ENCODE assay signal across 8 cellular contexts in the genomic region with DNA sequence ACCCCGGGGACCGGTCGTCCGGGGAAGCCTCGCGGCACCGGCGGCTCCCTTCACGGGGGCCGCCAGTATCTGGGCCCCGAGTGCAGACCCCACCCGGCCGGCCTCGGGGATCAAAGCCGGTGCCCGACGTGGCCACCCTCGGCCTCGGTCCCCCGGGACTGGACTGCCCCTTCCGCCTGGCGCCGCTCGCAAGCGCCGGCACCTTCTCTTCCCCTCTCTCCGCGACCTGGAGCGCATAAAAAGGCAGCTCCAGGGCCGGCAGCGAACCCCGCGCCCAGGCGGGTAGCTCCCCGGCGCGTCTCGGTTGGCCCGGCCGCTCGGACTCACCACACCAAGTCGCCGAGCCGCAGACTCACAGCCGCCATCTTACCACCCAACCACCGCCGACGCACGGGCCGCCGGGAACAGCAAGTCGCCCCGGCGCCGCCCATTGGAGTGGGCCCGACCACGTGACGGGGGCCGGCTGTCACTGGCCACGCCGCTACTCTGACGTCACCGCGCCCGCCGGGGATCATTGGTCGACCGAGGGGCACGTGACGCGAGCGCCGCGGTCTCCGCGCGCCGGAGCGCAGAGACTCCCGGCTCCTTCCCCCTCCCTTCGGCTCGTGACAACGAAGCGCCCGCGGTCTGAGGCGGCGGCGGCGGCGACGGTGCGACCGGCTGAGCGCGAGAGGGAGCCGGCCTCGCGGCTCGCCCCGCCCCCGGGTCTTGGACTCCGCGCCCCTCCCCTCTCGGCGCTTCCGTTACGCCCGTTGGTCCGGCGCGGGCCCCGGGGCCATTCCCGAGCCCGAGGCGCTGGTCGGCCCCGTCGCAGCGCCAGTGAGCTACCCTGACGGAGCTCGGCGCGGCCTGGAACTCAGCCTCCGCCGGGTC. TPM values are rescaled to one million over a fixed set of nuclear protein-coding genes. Genes with fewer than 3 reads are reported as not detected.
A peak's percentile ranks its signal among the peaks of the same experiment; 100 is the strongest.
DNase-seq lines count a peak whose midpoint lies in the region; TF ChIP-seq lines count a peak whose summit lies in the region.

A gene (minus strand): TSS at position 388 of the 873 bp plus-strand sequence. CDS start 23 bp downstream, at position 365.
A gene with protein sequence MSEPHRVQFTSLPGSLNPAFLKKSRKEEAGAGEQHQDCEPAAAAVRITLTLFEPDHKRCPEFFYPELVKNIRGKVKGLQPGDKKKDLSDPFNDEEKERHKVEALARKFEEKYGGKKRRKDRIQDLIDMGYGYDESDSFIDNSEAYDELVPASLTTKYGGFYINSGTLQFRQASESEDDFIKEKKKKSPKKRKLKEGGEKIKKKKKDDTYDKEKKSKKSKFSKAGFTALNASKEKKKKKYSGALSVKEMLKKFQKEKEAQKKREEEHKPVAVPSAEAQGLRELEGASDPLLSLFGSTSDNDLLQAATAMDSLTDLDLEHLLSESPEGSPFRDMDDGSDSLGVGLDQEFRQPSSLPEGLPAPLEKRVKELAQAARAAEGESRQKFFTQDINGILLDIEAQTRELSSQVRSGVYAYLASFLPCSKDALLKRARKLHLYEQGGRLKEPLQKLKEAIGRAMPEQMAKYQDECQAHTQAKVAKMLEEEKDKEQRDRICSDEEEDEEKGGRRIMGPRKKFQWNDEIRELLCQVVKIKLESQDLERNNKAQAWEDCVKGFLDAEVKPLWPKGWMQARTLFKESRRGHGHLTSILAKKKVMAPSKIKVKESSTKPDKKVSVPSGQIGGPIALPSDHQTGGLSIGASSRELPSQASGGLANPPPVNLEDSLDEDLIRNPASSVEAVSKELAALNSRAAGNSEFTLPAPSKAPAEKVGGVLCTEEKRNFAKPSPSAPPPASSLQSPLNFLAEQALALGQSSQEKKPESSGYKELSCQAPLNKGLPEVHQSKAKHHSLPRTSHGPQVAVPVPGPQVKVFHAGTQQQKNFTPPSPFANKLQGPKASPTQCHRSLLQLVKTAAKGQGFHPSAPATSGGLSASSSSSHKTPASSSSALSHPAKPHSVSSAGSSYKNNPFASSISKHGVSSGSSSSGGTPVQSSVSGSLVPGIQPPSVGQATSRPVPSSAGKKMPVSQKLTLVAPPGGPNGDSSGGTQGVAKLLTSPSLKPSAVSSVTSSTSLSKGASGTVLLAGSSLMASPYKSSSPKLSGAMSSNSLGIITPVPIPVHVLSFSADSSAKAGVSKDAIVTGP (N-terminal part only) (plus strand): TSS at position 581 of the 873 bp plus-strand sequence. CDS start 5,437 bp downstream, outside the sequence.

- H3K27ac ChIP-seq in MM.1S (ENCODE audit: low read length), result peak within 1 kb of the TSS; percentile 75
- H3K27ac ChIP-seq in stomach smooth muscle (ENCODE audit: low read length), result peak within 1 kb of the TSS; percentile 92

- peak within 1 kb of the TSS; percentile 98 for H3K4me3 ChIP-seq in HAP-1
- peak within 1 kb of the TSS; percentile 96 for H3K4me3 ChIP-seq in MM.1S (ENCODE audit: low read length)
- peak within 1 kb of the TSS; percentile 76 to 90 for H3K4me3 ChIP-seq in foreskin fibroblast (ENCODE audit: low read depth in 1 of 2, low read length in 2 of 2)
- peak within 1 kb of the TSS; percentile 87 to 96 for H3K4me3 ChIP-seq in stomach smooth muscle (ENCODE audit: low read length in 2 of 2)

- peak; percentile 96 to 100 for DNase-seq in HAP-1 (ENCODE audit: low spot score in 2 of 2)
- DNase-seq in MM.1S, result peak; percentile 98
- DNase-seq in SIG-M5 (lab: John Stamatoyannopoulos, UW), result peak; percentile 61
- DNase-seq in activated gamma-delta T cell treated with Interleukin-2 at 50 U/mL for 16 hours, result peak; percentile 99
- peak; percentile 98 to 100 for DNase-seq in foreskin fibroblast
- peak; percentile 100 for DNase-seq in neural crest cell (ENCODE audit: low read depth, low spot score)

- H3K4me1 ChIP-seq in ES-I3 (ENCODE audit: insufficient read depth, low read length), result peaks cover 11% of the 10 kb centered on the region
- peaks cover 23% of the 10 kb centered on the region for H3K4me1 ChIP-seq in HAP-1
- peaks cover 12% of the 10 kb centered on the region for H3K4me1 ChIP-seq in MM.1S (ENCODE audit: low read length)
- peaks cover 26% of the 10 kb centered on the region for H3K4me1 ChIP-seq in stomach smooth muscle (ENCODE audit: control insufficient read depth, insufficient read depth, low read length)

- in situ Hi-C loops in HAP-1 (cut with MboI; ENCODE audit: low sequenced_read_pairs), result no loop called here

- peaks cover 82% of the 10 kb centered on the region for H3K79me2 ChIP-seq in MM.1S (ENCODE audit: low read length)

- no peaks in the 10 kb centered on the region for H3K36me3 ChIP-seq in ES-I3 (ENCODE audit: insufficient read depth, low read length)
- peaks cover 33% of the 10 kb centered on the region for H3K36me3 ChIP-seq in HAP-1 (replicated peaks)
- peaks cover 5% of the 10 kb centered on the region; the same call in 1 of the 2 replicates for H3K36me3 ChIP-seq in MM.1S (replicated peaks; ENCODE audit: insufficient read depth, low read length)
- H3K36me3 ChIP-seq in stomach smooth muscle (ENCODE audit: control insufficient read depth in 2 of 2, insufficient read depth in 2 of 2, low read length in 2 of 2), result peaks cover 18% of the 10 kb centered on the region in 2 donors

- peaks cover 10% of the 10 kb centered on the region; the same call in 1 of the 2 replicates for H4K20me1 ChIP-seq in MM.1S (ENCODE audit: insufficient read depth, low read length)

- H3K9ac ChIP-seq in ES-I3 (ENCODE audit: low read depth, low read length), result peak within 1 kb of the TSS; percentile 97
- H3K9ac ChIP-seq in MM.1S (ENCODE audit: low read length), result peak within 1 kb of the TSS; percentile 97
- H3K9ac ChIP-seq in stomach smooth muscle (ENCODE audit: low read length in 2 of 2), result peak within 1 kb of the TSS; percentile 84 to 93

- peak within 1 kb of the TSS; percentile 81 for H2AFZ ChIP-seq in MM.1S (ENCODE audit: low read length)

- peaks cover 47% of the 10 kb centered on the region for H3K4me1 Mint-ChIP-seq in neural crest cell

- H3K9me3 Mint-ChIP-seq in neural crest cell, result no peaks in the 10 kb centered on the region

- no peaks in the 10 kb centered on the region for H3K27me3 ChIP-seq in HAP-1 (ENCODE audit: low read depth)
- no peaks in the 10 kb centered on the region for H3K27me3 ChIP-seq in MM.1S (replicated peaks; ENCODE audit: insufficient read depth, low read length)
- no peaks in the 10 kb centered on the region for H3K27me3 ChIP-seq in stomach smooth muscle (ENCODE audit: control insufficient read depth in 1 of 2, insufficient read depth in 2 of 2, low read length in 2 of 2)

- H3K27me3 Mint-ChIP-seq in neural crest cell (ENCODE audit: low read depth), result no peaks in the 10 kb centered on the region

- H3K27ac Mint-ChIP-seq in neural crest cell (ENCODE audit: unreplicated experiment), result peak within 1 kb of the TSS; percentile 89

- H3K4me2 ChIP-seq in MM.1S (ENCODE audit: low read depth, low read length), result peak within 1 kb of the TSS; percentile 92

- TF ChIP-seq CTCF in MM.1S (IDR thresholded peaks at IDR 0.05; ENCODE audit: low read length), result no peak
- TF ChIP-seq CTCF in foreskin fibroblast (IDR thresholded peaks at IDR 0.05; ENCODE audit: low read depth, low read length), result no peak
- TF ChIP-seq CTCF in neural crest cell (conservative IDR thresholded peaks at IDR 0.05), result no peak

- H3F3A ChIP-seq in MM.1S (ENCODE audit: insufficient read depth, low read length), result peaks cover 14% of the 10 kb centered on the region

- H3K4me3 Mint-ChIP-seq in neural crest cell, result peak within 1 kb of the TSS; percentile 92

- H3K9me3 ChIP-seq in ES-I3 (ENCODE audit: control insufficient read depth, insufficient read depth, low read length) (no peaks in the 10 kb centered on the region), HAP-1 (no peaks in the 10 kb centered on the region), MM.1S (replicated peaks; ENCODE audit: insufficient read depth, low read length) (no peaks in the 10 kb centered on the region), stomach smooth muscle (ENCODE audit: control insufficient read depth in 2 of 2, low read length in 2 of 2) (no peaks in the 10 kb centered on the region)

- H3K9me2 ChIP-seq in MM.1S (replicated peaks; ENCODE audit: insufficient read depth, low read length), result no peaks in the 10 kb centered on the region

- H3K36me3 Mint-ChIP-seq in neural crest cell (ENCODE audit: low read depth), result peaks cover 3% of the 10 kb centered on the region

RNA-seq across cellular contexts. Expression of the first gene that starts in this region (rescaled TPM):
- total RNA-seq in neural crest cell, result 133 and 137 TPM in 2 replicates

RNA-seq across cellular contexts. Expression of the second gene that starts in this region (rescaled TPM):
- total RNA-seq in neural crest cell, result 44.2 and 49.6 TPM in 2 replicates

Comparison
In these comparisons a context has a peak if more than half of its experiments do, and no peak if none do; other contexts are left out.
1. Peak in every context shown above with its lines: DNase-seq, H3K4me3 ChIP-seq and H3K27ac ChIP-seq.